In the genomic region with DNA sequence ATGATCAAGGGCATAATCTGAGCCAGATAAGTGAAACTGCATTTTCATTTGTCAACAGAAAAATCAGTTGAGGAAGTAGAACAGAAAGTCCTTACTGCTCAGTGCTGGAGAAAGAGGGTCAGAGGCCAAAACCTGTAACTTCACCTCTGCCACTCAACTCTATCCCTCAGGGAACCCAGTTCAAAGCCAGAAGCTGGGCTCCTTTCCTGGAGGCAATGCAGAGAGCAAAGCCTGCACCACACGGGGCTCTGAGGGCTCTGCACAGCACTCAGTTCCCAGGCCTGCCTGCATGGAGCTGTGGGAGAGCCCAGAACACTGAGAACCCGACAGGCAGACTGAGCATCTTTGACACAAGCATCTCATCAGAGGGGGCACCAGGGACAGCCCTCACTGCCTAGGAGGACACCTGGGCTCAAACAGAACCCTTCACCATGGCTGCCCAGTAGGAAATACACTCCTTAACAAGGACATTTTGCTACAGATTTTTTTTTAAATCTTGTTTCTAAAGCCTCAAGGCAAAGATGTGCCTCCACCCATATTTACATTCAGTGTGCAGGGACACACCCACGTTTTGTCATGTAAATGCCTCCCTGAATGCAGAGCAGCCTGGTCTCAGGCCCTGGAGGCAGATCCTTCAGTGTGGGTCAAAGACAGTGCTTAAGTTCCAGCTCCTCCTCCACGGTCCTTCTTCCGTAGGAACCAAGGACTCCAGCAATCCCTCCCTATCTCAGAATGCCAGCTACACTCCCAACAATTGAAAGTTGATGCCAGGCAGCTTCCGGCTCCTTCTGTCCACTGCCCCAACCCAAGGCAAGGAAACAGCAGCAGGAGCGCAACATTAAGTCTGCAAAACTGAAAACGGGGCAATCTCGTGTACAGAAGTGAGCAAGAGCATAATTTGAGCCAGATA, we compare ENCODE assay signal across 9 cellular contexts. TPM values are rescaled to one million over a fixed set of nuclear protein-coding genes. Genes with fewer than 3 reads are reported as not detected.
DNase-seq lines count a peak whose midpoint lies in the region; ATAC-seq and TF ChIP-seq lines count a peak whose summit lies in the region.
"Had no signal": no experiment of that assay in that cellular context is flagged by ENCODE, and none has a peak within 500 bp of the region (broad histone marks: within the 10 kb centered on the region; RNA-seq: fewer than 3 reads in every experiment).

No MANE protein-coding gene starts in this region.

- peaks cover 6 to 49% (median 7%) of the 10 kb centered on the region in 3 donors for H3K36me3 ChIP-seq in tibial artery

- TF ChIP-seq CTCF in neural crest cell (conservative IDR thresholded peaks at IDR 0.05), result no peak
- TF ChIP-seq CTCF in tibial artery (IDR thresholded peaks at IDR 0.05), result no peak

- intact Hi-C loops in tibial artery (cut with DNase I; ENCODE audit: low total_unique reads), result no loop called here

- H3K4me1 Mint-ChIP-seq in activated naive CD8-positive, alpha-beta T cell treated with anti-CD3 and anti-CD28 coated beads, Interleukin-2, amount 50 U/mL, for 24 hours, result peaks cover 51% of the 10 kb centered on the region
- peaks cover 22% of the 10 kb centered on the region for H3K4me1 Mint-ChIP-seq in neural crest cell

- no peaks in the 10 kb centered on the region for H3K4me1 ChIP-seq in tibial artery

- H3K4me3 Mint-ChIP-seq in activated naive CD8-positive, alpha-beta T cell treated with anti-CD3 and anti-CD28 coated beads, Interleukin-2, amount 50 U/mL, for 24 hours, result peak overlapping the region; percentile 63
- H3K4me3 Mint-ChIP-seq in neural crest cell, result no peak overlapping the region

- H3K4me3 ChIP-seq in tibial artery, result no peak overlapping the region

- H3K9me3 Mint-ChIP-seq in activated naive CD8-positive, alpha-beta T cell treated with anti-CD3 and anti-CD28 coated beads, Interleukin-2, amount 50 U/mL, for 24 hours, result no peaks in the 10 kb centered on the region
- H3K9me3 Mint-ChIP-seq in neural crest cell, result peaks cover 8% of the 10 kb centered on the region

- peaks cover 28% of the 10 kb centered on the region for H3K36me3 Mint-ChIP-seq in activated naive CD8-positive, alpha-beta T cell treated with anti-CD3 and anti-CD28 coated beads, Interleukin-2, amount 50 U/mL, for 24 hours (ENCODE audit: low read depth)
- H3K36me3 Mint-ChIP-seq in neural crest cell (ENCODE audit: low read depth), result peaks cover 11% of the 10 kb centered on the region

- no peak for DNase-seq in activated naive CD8-positive, alpha-beta T cell treated with anti-CD3 and anti-CD28 coated beads, Interleukin-2, amount 50 U/mL, for 24 hours
- DNase-seq in neural crest cell (ENCODE audit: low read depth, low spot score) (no peak), GM03348 (ENCODE audit: low spot score) (no peak), tibial artery (no peak), G401 (ENCODE audit: low spot score) (no peak)
- DNase-seq: NCI-H2227 treated with DMSO at 0.1 percent for 48 hours had no signal

- no peaks in the 10 kb centered on the region for H3K9me3 ChIP-seq in tibial artery

- in situ Hi-C loops in G401 (cut with HindIII; ENCODE audit: low sequenced_read_pairs), result no loop called here

- H3K27ac Mint-ChIP-seq in activated naive CD8-positive, alpha-beta T cell treated with anti-CD3 and anti-CD28 coated beads, Interleukin-2, amount 50 U/mL, for 24 hours, result peak overlapping the region; percentile 76
- peak overlapping the region; percentile 60 for H3K27ac Mint-ChIP-seq in neural crest cell (ENCODE audit: unreplicated experiment)

- no peaks in the 10 kb centered on the region for H3K27me3 Mint-ChIP-seq in activated naive CD8-positive, alpha-beta T cell treated with anti-CD3 and anti-CD28 coated beads, Interleukin-2, amount 50 U/mL, for 24 hours
- no peaks in the 10 kb centered on the region for H3K27me3 Mint-ChIP-seq in neural crest cell (ENCODE audit: low read depth)

- H3K27me3 ChIP-seq in tibial artery, result no peaks in the 10 kb centered on the region

- no peak overlapping the region for H3K27ac ChIP-seq in tibial artery

- ATAC-seq in GM18867 (IDR thresholded peaks at IDR 0.05; ENCODE audit: unreplicated experiment), result peak; percentile 9
- ATAC-seq in HG02840 (IDR thresholded peaks at IDR 0.05; ENCODE audit: low FRiP score, unreplicated experiment), result peak; percentile 0
- ATAC-seq in activated naive CD8-positive, alpha-beta T cell treated with anti-CD3 and anti-CD28 coated beads, Interleukin-2, amount 50 U/mL, for 24 hours, result no peak
- no peak for ATAC-seq in GM18873 (IDR thresholded peaks at IDR 0.05; ENCODE audit: low FRiP score, unreplicated experiment)

RNA-seq across cellular contexts. Expression of a gene that starts 6.6 kb away (rescaled TPM):
- 15.3 and 17.7 TPM in 2 replicates for total RNA-seq in neural crest cell
- total RNA-seq in G401 (2014; rRNA removed; shearing (Covaris generic)), result 61.5 and 69.4 TPM in 2 replicates

RNA-seq across cellular contexts. Expression of a gene that starts 49.4 kb away (rescaled TPM):
- total RNA-seq in neural crest cell, result 36.5 and 42.2 TPM in 2 replicates
- total RNA-seq in G401 (2014; rRNA removed; shearing (Covaris generic)), result 21.3 and 48.8 TPM in 2 replicates

Comparison
In these comparisons a context has a peak if more than half of its experiments do, and no peak if none do; other contexts are left out.
1. ATAC-seq: peak in GM18867 (single experiment) and HG02840 (single experiment); none in activated naive CD8-positive, alpha-beta T cell treated with anti-CD3 and anti-CD28 coated beads, Interleukin-2, amount 50 U/mL, for 24 hours (single experiment) and GM18873 (single experiment).